Comparison of ENCODE assay signal across 2 cellular contexts in the genomic region with DNA sequence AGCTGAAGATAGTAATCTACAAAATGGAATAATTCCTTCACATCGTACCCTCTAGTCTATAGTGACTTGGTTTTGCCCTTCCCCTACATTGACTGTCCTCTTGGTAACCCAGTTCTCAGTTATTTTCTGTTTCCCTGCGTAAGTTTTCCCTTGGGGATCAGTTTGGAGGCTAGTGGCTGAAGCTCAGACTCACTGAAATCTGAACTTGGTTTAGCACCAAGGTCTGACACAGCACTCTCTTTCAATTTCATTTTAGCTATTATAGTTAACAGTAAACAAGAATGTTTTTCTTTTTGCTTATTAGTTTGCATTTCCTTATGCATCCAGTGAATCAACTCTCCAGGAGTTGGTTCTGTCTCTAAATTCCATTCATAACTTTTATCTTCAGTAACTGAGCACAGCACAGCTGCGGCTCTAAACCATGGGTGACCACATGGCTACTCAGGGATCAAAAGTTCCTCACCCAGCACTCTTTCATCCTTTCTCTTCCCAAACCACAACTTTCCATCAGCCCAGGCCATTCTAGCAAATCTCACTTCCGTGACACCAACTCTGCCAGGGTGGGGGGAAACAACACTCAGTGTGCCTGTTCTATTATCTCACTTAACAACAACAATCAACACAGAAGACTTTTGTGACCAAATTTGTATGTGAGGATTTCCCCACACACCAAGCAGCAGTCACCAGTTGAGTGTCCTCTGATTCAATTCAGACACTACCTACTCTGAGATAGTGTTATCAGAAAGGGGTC.
TF ChIP-seq lines count a peak whose summit lies in the region.

No MANE protein-coding gene starts in this region.

TF ChIP-seq in HepG2, 621 proteins besides CTCF, POLR2A, EP300 and RAD21:
- no peak for TF ChIP-seq AHR (CRISPR knock-in tag; IDR thresholded peaks at IDR 0.05)
- no peak for TF ChIP-seq RXRA (CRISPR knock-in tag; IDR thresholded peaks at IDR 0.05)
- no peak for TF ChIP-seq U2AF1 (optimal IDR thresholded peaks at IDR 0.05; ENCODE audit: low read depth, low read length)
- no peak for TF ChIP-seq SAFB2 (CRISPR knock-in tag; IDR thresholded peaks at IDR 0.05; ENCODE audit: borderline replicate concordance, low read depth)
- TF ChIP-seq, protein P1, sequence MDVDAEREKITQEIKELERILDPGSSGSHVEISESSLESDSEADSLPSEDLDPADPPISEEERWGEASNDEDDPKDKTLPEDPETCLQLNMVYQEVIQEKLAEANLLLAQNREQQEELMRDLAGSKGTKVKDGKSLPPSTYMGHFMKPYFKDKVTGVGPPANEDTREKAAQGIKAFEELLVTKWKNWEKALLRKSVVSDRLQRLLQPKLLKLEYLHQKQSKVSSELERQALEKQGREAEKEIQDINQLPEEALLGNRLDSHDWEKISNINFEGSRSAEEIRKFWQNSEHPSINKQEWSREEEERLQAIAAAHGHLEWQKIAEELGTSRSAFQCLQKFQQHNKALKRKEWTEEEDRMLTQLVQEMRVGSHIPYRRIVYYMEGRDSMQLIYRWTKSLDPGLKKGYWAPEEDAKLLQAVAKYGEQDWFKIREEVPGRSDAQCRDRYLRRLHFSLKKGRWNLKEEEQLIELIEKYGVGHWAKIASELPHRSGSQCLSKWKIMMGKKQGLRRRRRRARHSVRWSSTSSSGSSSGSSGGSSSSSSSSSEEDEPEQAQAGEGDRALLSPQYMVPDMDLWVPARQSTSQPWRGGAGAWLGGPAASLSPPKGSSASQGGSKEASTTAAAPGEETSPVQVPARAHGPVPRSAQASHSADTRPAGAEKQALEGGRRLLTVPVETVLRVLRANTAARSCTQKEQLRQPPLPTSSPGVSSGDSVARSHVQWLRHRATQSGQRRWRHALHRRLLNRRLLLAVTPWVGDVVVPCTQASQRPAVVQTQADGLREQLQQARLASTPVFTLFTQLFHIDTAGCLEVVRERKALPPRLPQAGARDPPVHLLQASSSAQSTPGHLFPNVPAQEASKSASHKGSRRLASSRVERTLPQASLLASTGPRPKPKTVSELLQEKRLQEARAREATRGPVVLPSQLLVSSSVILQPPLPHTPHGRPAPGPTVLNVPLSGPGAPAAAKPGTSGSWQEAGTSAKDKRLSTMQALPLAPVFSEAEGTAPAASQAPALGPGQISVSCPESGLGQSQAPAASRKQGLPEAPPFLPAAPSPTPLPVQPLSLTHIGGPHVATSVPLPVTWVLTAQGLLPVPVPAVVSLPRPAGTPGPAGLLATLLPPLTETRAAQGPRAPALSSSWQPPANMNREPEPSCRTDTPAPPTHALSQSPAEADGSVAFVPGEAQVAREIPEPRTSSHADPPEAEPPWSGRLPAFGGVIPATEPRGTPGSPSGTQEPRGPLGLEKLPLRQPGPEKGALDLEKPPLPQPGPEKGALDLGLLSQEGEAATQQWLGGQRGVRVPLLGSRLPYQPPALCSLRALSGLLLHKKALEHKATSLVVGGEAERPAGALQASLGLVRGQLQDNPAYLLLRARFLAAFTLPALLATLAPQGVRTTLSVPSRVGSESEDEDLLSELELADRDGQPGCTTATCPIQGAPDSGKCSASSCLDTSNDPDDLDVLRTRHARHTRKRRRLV (CRISPR knock-in tag; IDR thresholded peaks at IDR 0.05): no peak
- no peak for TF ChIP-seq MIER3 (CRISPR knock-in tag; IDR thresholded peaks at IDR 0.05; ENCODE audit: borderline replicate concordance)
- TF ChIP-seq ARNTL (CRISPR knock-in tag; IDR thresholded peaks at IDR 0.05): no peak
- TF ChIP-seq ZNF44 (CRISPR knock-in tag; IDR thresholded peaks at IDR 0.05): no peak
- TF ChIP-seq, protein P2, sequence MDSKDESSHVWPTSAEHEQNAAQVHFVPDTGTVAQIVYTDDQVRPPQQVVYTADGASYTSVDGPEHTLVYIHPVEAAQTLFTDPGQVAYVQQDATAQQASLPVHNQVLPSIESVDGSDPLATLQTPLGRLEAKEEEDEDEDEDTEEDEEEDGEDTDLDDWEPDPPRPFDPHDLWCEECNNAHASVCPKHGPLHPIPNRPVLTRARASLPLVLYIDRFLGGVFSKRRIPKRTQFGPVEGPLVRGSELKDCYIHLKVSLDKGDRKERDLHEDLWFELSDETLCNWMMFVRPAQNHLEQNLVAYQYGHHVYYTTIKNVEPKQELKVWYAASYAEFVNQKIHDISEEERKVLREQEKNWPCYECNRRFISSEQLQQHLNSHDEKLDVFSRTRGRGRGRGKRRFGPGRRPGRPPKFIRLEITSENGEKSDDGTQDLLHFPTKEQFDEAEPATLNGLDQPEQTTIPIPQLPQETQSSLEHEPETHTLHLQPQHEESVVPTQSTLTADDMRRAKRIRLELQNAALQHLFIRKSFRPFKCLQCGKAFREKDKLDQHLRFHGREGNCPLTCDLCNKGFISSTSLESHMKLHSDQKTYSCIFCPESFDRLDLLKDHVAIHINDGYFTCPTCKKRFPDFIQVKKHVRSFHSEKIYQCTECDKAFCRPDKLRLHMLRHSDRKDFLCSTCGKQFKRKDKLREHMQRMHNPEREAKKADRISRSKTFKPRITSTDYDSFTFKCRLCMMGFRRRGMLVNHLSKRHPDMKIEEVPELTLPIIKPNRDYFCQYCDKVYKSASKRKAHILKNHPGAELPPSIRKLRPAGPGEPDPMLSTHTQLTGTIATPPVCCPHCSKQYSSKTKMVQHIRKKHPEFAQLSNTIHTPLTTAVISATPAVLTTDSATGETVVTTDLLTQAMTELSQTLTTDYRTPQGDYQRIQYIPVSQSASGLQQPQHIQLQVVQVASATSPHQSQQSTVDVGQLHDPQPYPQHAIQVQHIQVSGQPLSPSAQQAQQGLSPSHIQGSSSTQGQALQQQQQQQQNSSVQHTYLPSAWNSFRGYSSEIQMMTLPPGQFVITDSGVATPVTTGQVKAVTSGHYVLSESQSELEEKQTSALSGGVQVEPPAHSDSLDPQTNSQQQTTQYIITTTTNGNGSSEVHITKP (CRISPR knock-in tag; IDR thresholded peaks at IDR 0.05; ENCODE audit: low read depth): no peak
- TF ChIP-seq, protein P3, sequence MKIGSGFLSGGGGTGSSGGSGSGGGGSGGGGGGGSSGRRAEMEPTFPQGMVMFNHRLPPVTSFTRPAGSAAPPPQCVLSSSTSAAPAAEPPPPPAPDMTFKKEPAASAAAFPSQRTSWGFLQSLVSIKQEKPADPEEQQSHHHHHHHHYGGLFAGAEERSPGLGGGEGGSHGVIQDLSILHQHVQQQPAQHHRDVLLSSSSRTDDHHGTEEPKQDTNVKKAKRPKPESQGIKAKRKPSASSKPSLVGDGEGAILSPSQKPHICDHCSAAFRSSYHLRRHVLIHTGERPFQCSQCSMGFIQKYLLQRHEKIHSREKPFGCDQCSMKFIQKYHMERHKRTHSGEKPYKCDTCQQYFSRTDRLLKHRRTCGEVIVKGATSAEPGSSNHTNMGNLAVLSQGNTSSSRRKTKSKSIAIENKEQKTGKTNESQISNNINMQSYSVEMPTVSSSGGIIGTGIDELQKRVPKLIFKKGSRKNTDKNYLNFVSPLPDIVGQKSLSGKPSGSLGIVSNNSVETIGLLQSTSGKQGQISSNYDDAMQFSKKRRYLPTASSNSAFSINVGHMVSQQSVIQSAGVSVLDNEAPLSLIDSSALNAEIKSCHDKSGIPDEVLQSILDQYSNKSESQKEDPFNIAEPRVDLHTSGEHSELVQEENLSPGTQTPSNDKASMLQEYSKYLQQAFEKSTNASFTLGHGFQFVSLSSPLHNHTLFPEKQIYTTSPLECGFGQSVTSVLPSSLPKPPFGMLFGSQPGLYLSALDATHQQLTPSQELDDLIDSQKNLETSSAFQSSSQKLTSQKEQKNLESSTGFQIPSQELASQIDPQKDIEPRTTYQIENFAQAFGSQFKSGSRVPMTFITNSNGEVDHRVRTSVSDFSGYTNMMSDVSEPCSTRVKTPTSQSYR (CRISPR knock-in tag; IDR thresholded peaks at IDR 0.05; ENCODE audit: borderline replicate concordance): no peak
- TF ChIP-seq IRX3 (CRISPR knock-in tag; IDR thresholded peaks at IDR 0.05; ENCODE audit: borderline replicate concordance, low read depth): no peak
- no peak for TF ChIP-seq NCOA5 (CRISPR knock-in tag; IDR thresholded peaks at IDR 0.05)
- no peak for TF ChIP-seq SRSF1 (optimal IDR thresholded peaks at IDR 0.05; ENCODE audit: low read depth, low read length)
TF ChIP-seq in HepG2: peak in this region for 0.

TF ChIP-seq in IMR-90, 13 proteins besides CTCF, POLR2A, EP300 and RAD21:
- no peak for TF ChIP-seq MXI1 (IDR thresholded peaks at IDR 0.05; ENCODE audit: borderline replicate concordance, low read depth, low read length)
- no peak for TF ChIP-seq FOS (IDR thresholded peaks at IDR 0.05; ENCODE audit: low read depth, low read length)
- TF ChIP-seq RFX5 (IDR thresholded peaks at IDR 0.05; ENCODE audit: low read depth, low read length): no peak
- TF ChIP-seq, protein P4, sequence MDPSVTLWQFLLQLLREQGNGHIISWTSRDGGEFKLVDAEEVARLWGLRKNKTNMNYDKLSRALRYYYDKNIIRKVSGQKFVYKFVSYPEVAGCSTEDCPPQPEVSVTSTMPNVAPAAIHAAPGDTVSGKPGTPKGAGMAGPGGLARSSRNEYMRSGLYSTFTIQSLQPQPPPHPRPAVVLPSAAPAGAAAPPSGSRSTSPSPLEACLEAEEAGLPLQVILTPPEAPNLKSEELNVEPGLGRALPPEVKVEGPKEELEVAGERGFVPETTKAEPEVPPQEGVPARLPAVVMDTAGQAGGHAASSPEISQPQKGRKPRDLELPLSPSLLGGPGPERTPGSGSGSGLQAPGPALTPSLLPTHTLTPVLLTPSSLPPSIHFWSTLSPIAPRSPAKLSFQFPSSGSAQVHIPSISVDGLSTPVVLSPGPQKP (IDR thresholded peaks at IDR 0.05; ENCODE audit: borderline replicate concordance, low read depth, low read length): no peak
- TF ChIP-seq BHLHE40 (IDR thresholded peaks at IDR 0.05; ENCODE audit: low read depth, low read length): no peak
- no peak for TF ChIP-seq NFE2L2 (IDR thresholded peaks at IDR 0.05; ENCODE audit: low read depth, low read length)
- TF ChIP-seq, protein P5, sequence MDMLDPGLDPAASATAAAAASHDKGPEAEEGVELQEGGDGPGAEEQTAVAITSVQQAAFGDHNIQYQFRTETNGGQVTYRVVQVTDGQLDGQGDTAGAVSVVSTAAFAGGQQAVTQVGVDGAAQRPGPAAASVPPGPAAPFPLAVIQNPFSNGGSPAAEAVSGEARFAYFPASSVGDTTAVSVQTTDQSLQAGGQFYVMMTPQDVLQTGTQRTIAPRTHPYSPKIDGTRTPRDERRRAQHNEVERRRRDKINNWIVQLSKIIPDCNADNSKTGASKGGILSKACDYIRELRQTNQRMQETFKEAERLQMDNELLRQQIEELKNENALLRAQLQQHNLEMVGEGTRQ (IDR thresholded peaks at IDR 0.05; ENCODE audit: low read depth, low read length): no peak
- no peak for TF ChIP-seq MAFK (IDR thresholded peaks at IDR 0.05; ENCODE audit: low read depth, low read length)
- no peak for TF ChIP-seq SMC3 (IDR thresholded peaks at IDR 0.05; ENCODE audit: low read depth, low read length)
- TF ChIP-seq CHD1 (IDR thresholded peaks at IDR 0.05; ENCODE audit: low read depth, low read length): no peak
- no peak for TF ChIP-seq MAZ (IDR thresholded peaks at IDR 0.05; ENCODE audit: borderline replicate concordance, low read depth, low read length)
- no peak for TF ChIP-seq RCOR1 (IDR thresholded peaks at IDR 0.05; ENCODE audit: insufficient replicate concordance, low read length)
- TF ChIP-seq CEBPB (IDR thresholded peaks at IDR 0.05; ENCODE audit: low read depth, low read length): no peak
TF ChIP-seq in IMR-90: peak in this region for 0.
